In the genomic region with DNA sequence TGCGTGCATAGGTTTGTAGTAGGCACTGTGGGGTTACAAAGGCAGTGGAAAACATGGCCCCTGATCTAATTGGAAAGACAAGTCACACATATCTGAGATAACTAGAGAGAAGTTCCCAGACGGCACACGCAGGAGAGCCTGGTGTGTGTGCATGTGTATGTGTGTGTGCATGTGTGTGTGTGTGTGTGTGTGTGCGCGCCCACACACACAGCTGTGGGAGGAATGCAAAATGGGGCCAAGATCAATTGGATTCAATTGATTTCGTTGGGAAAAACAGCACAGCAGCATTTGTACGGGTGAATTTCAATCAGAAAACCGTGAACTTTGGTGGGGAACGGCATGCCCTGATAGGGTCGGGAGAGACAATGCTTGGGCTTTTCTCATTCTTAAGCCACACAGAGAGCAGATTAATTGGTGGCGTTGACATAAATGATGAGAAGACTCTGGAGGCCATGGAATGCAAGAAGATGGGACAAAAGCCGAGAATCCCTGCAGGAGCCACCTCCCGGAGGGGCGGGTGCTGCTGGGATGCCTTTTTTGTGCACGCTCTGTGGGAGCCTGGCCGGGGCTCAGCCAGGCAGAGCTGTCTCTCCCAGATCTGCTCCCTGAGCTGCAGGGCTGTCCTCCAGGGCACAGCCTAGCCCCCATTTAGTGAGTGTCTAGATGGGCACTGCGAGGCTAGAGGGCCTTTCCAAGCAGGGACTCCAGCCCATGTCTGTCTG, we compare ENCODE assay signal across 1 cellular context.
TF ChIP-seq lines count a peak whose summit lies in the region.

No MANE protein-coding gene starts in this region.

TF ChIP-seq in GM23338, 12 proteins besides CTCF, POLR2A, EP300 and RAD21 (continued from another document):
- no peak for TF ChIP-seq ZNF462 (CRISPR knock-in tag; IDR thresholded peaks at IDR 0.05)
- TF ChIP-seq EZH2phosphoT487 (IDR thresholded peaks at IDR 0.05; ENCODE audit: unreplicated experiment), result no peak
- TF ChIP-seq ZNF331 (CRISPR knock-in tag; IDR thresholded peaks at IDR 0.05; ENCODE audit: low read depth), result no peak
- no peak for TF ChIP-seq POLR2AphosphoS5 (IDR thresholded peaks at IDR 0.05; ENCODE audit: low read depth)
- no peak for TF ChIP-seq JUNB (IDR thresholded peaks at IDR 0.05; ENCODE audit: unreplicated experiment)
- TF ChIP-seq EZH2 (IDR thresholded peaks at IDR 0.05; ENCODE audit: low read depth, unreplicated experiment), result no peak
- no peak for TF ChIP-seq REST (IDR thresholded peaks at IDR 0.05; ENCODE audit: unreplicated experiment)
- no peak for TF ChIP-seq NANOG (IDR thresholded peaks at IDR 0.05; ENCODE audit: borderline replicate concordance)
- no peak for TF ChIP-seq CREB1 (CRISPR knock-in tag; IDR thresholded peaks at IDR 0.05; ENCODE audit: low read depth)
